In genomic region chr17:48429156-48429555, GRCh38 we compare ENCODE assay signal across 9 cellular contexts. TPM values are rescaled to one million over a fixed set of nuclear protein-coding genes. Genes with fewer than 3 reads are reported as not detected.
DNase-seq lines count a peak whose midpoint lies in the region; ATAC-seq, FAIRE-seq and TF ChIP-seq lines count a peak whose summit lies in the region.
"Had no signal": no experiment of that assay in that cellular context is flagged by ENCODE, and none has a peak within 500 bp of the region (broad histone marks: within the 10 kb centered on the region; RNA-seq: fewer than 3 reads in every experiment).

No MANE protein-coding gene starts in this region.

- TF ChIP-seq CTCF in CD14-positive monocyte (IDR thresholded peaks at IDR 0.05) (no peak), GM23338 (conservative IDR thresholded peaks at IDR 0.05; ENCODE audit: low read depth in 2 of 2) (no peak), mucosa of descending colon (IDR thresholded peaks at IDR 0.05) (no peak), D721Med (IDR thresholded peaks at IDR 0.05; ENCODE audit: insufficient read depth, missing control alignments) (no peak), psoas muscle (IDR thresholded peaks at IDR 0.05) (no peak)

- no peak for ATAC-seq in GM23338
- peak; percentile 42 for ATAC-seq in mucosa of descending colon
- no peak for ATAC-seq in psoas muscle

- no peaks in the 10 kb centered on the region for H3K79me2 ChIP-seq in GM23338 (replicated peaks; ENCODE audit: insufficient read depth)

- H3K4me3 ChIP-seq in GM23338 (no peak overlapping the region), mucosa of descending colon (no peak overlapping the region), psoas muscle (no peak overlapping the region)

- H3K9me3 Mint-ChIP-seq in CD14-positive monocyte (peaks cover 0 to 7% (median 2%) of the 10 kb centered on the region in 7 donors), GM23338 (no peaks in the 10 kb centered on the region; the same call in 1 of the 3 replicates)

- H3K36me3 ChIP-seq in GM23338 (ENCODE audit: insufficient read depth) (no peaks in the 10 kb centered on the region), mucosa of descending colon (ENCODE audit: low read depth) (no peaks in the 10 kb centered on the region), psoas muscle (ENCODE audit: insufficient read depth in 1 of 2, low read depth in 1 of 2) (no peaks in the 10 kb centered on the region)

- H3K4me1 ChIP-seq in GM23338 (ENCODE audit: insufficient read depth) (peaks cover 8% of the 10 kb centered on the region; the same call in 1 of the 2 replicates), mucosa of descending colon (ENCODE audit: low read depth) (no peaks in the 10 kb centered on the region), psoas muscle (no peaks in the 10 kb centered on the region)

- H3K27ac ChIP-seq in GM23338 (ENCODE audit: low read depth) (no peak overlapping the region), psoas muscle (no peak overlapping the region)

- H2AFZ ChIP-seq in GM23338 = peak overlapping the region; percentile 99

- DNase-seq in CD14-positive monocyte (ENCODE audit: low spot score) (no peak), GM23338 (ENCODE audit: low spot score) (no peak), mucosa of descending colon (peak in 1 of 3 donors; percentile 9), D721Med (ENCODE audit: insufficient read length, low spot score) (no peak), GM19240 (ENCODE audit: insufficient read length, low spot score) (no peak), NCI-H1417 treated with DMSO at 0.1 percent for 48 hours (lab: John Stamatoyannopoulos, UW) (no peak), psoas muscle (no peak)
- peak; percentile 66 to 67 for DNase-seq in activated T-cell treated with anti-CD3 and anti-CD28 coated beads, Interleukin-2, amount 50 U/mL, for 48 hours

- 63 to 78% (median 72%) methylated on average over 7 to 8 of the region's 8 CpGs for WGBS in psoas muscle, 3 donors

- peak overlapping the region in 1 of 7 donors; percentile 82 for H3K27ac Mint-ChIP-seq in CD14-positive monocyte
- H3K27ac Mint-ChIP-seq in GM23338 = no peak overlapping the region

- 0 out of 2 replicates have a peak overlapping the region, but pooled peaks have one; percentile 77 for H3K4me2 ChIP-seq in GM23338

- intact Hi-C loops in CD14-positive monocyte (cut with micrococcal nuclease) (no loop called here), mucosa of descending colon (cut with DNase I, micrococcal nuclease) (no loop called here), psoas muscle (cut with DNase I) (no loop called here)

- H3F3A ChIP-seq in GM23338 (replicated peaks; ENCODE audit: low read depth) = no peaks in the 10 kb centered on the region

- H3K4me3 Mint-ChIP-seq in CD14-positive monocyte (peak overlapping the region; percentile 56 to 84), GM23338 (peak overlapping the region; percentile 66)

- H3K4me1 Mint-ChIP-seq in CD14-positive monocyte (peaks cover 9% of the 10 kb centered on the region), GM23338 (peaks cover 22% of the 10 kb centered on the region)

- H3K9me2 ChIP-seq in GM23338 (ENCODE audit: insufficient read depth) = no peaks in the 10 kb centered on the region

- H3K27me3 ChIP-seq in GM23338 (ENCODE audit: insufficient read depth) = peaks cover 50% of the 10 kb centered on the region
- peaks cover 7 to 53% (median 11%) of the 10 kb centered on the region in 3 donors for H3K27me3 ChIP-seq in psoas muscle (ENCODE audit: insufficient read depth in 3 of 3, low read length in 2 of 3)

- no peaks in the 10 kb centered on the region for H4K20me1 ChIP-seq in GM23338 (replicated peaks; ENCODE audit: insufficient read depth)

- H3K36me3 Mint-ChIP-seq in CD14-positive monocyte = peaks cover 0 to 3% of the 10 kb centered on the region in 2 donors
- no peaks in the 10 kb centered on the region for H3K36me3 Mint-ChIP-seq in GM23338 (ENCODE audit: low read depth)

- H3K9me3 ChIP-seq in mucosa of descending colon (no peaks in the 10 kb centered on the region), psoas muscle (no peaks in the 10 kb centered on the region)

- H3K27me3 Mint-ChIP-seq in CD14-positive monocyte (ENCODE audit: low read depth in 3 of 3) = peaks cover 52 to 82% (median 65%) of the 10 kb centered on the region in 3 donors
- peaks cover 24% of the 10 kb centered on the region for H3K27me3 Mint-ChIP-seq in GM23338 (ENCODE audit: insufficient read depth, low read depth, poor library complexity)

- no peak for FAIRE-seq in D721Med (lab: Jason Lieb, UNC)
- FAIRE-seq: RCC 7860 had no signal

TF ChIP-seq in GM23338, 12 proteins besides CTCF, POLR2A, EP300 and RAD21 (continues in another document):
- TF ChIP-seq CREB1 (CRISPR knock-in tag; IDR thresholded peaks at IDR 0.05; ENCODE audit: low read depth) (no peak), POLR2AphosphoS5 (IDR thresholded peaks at IDR 0.05; ENCODE audit: low read depth) (no peak), ETS1 (IDR thresholded peaks at IDR 0.05) (no peak), ZNF114 (CRISPR knock-in tag; IDR thresholded peaks at IDR 0.05) (no peak), ZNF462 (CRISPR knock-in tag; IDR thresholded peaks at IDR 0.05) (no peak), ZNF331 (CRISPR knock-in tag; IDR thresholded peaks at IDR 0.05; ENCODE audit: low read depth) (no peak)

RNA-seq across cellular contexts. Expression of gene SKAP1, which starts 0.9 kb away (rescaled TPM):
- polyA plus RNA-seq in CD14-positive monocyte (1 to 10 TPM in 1 of 2 donors, under 1 TPM in 1; 0.52 to 1.0 TPM), GM23338 (2016; fragmentation: Nextera tagmentation; extraction: Ambion mirVana) (0.27 and 0.59 TPM in 2 replicates), psoas muscle (under 1 TPM in 2 of 3 donors, not detected in 1; 0.09 to 0.12 TPM)
- not detected in 2 replicates for total RNA-seq in GM23338 (2014; rRNA removed; shearing (Covaris generic))
- total RNA-seq in mucosa of descending colon (1 to 10 TPM; 2.2 to 3.2 (median 2.4) TPM), psoas muscle (1 to 10 TPM in 1 of 4 donors, under 1 TPM in 2, not detected in 1; 0.42 to 1.0 (median 0.44) TPM)

Comparison
In these comparisons a context has a peak if more than half of its experiments do, and no peak if none do; other contexts are left out.
1. DNase-seq: peak in activated T-cell treated with anti-CD3 and anti-CD28 coated beads, Interleukin-2, amount 50 U/mL, for 48 hours (2 of 2); none in CD14-positive monocyte (single experiment), GM23338 (single experiment), D721Med (single experiment), GM19240 (single experiment), NCI-H1417 treated with DMSO at 0.1 percent for 48 hours (single experiment) and psoas muscle (0 of 2).